In the genomic region with DNA sequence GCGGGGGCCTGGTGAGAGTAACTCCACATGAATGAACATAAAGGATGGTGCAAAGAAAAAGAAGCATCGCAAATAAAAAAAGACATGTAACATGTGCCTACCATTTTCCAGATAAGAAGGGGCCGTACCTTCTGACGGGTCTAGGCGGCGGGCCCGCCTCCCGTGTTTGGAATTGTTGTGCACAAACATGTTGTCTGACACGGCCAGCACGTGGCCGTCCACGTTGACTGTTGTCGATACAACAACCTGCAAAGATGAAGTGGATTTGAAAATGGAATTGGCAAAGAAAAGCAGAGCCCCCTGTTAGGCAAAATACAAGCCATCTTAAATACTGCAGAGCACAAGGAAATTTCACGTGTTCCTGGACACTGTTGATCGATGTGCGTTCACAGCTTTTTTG, we compare ENCODE assay signal across 11 cellular contexts.
"Had no signal": no experiment of that assay in that cellular context is flagged by ENCODE, and none has a peak within 500 bp of the region (broad histone marks: within the 10 kb centered on the region; RNA-seq: fewer than 3 reads in every experiment).

No MANE protein-coding gene starts in this region.

- H3K36me3 ChIP-seq: HAP-1 had no signal

- H3K27ac Mint-ChIP-seq: GM23338, H9, HFFc6 had no signal

- DNase-seq: GM23248, GOT3, H7, H9, HCEC 1CT, HFFc6 had no signal

- H3K9me3 Mint-ChIP-seq: GM23338, H9 had no signal

- H3K9ac ChIP-seq: GM23248 had no signal

- H3K4me3 ChIP-seq: GM23248, GM23338, HAP-1 had no signal

- H2AFZ ChIP-seq: GM23248, GM23338 had no signal

- FAIRE-seq: H1, H54 had no signal

- H3K9me3 ChIP-seq: HAP-1 had no signal

- ATAC-seq: GM23338, HCT116 had no signal

- H3K4me2 ChIP-seq: GM23338 had no signal

- H3K4me3 Mint-ChIP-seq: GM23338, H9, HFFc6 had no signal

- H3K27ac ChIP-seq: GM23248 had no signal
